Comparison of ENCODE assay signal across 1 cellular context in genomic region chr13:97892717-97893116, GRCh38.
TF ChIP-seq lines count a peak whose summit lies in the region.

No MANE protein-coding gene starts in this region.

TF ChIP-seq in H1, 55 proteins besides CTCF, POLR2A, EP300 and RAD21:
- no peak for TF ChIP-seq POLR2AphosphoS5 (IDR thresholded peaks at IDR 0.05; ENCODE audit: low read depth, low read length)
- no peak for TF ChIP-seq CHD7 (IDR thresholded peaks at IDR 0.05; ENCODE audit: insufficient replicate concordance, low read length)
- TF ChIP-seq BCL11A (IDR thresholded peaks at IDR 0.05; ENCODE audit: low read depth in 2 of 2, low read length in 2 of 2) = no peak
- no peak for TF ChIP-seq CREB1 (IDR thresholded peaks at IDR 0.05)
- TF ChIP-seq E2F6 (IDR thresholded peaks at IDR 0.05) = no peak
- TF ChIP-seq KDM4A (IDR thresholded peaks at IDR 0.05; ENCODE audit: low read depth, low read length, severe bottlenecking) = no peak
- no peak for TF ChIP-seq CHD2 (IDR thresholded peaks at IDR 0.05; ENCODE audit: low read length)
- no peak for TF ChIP-seq HDAC6 (IDR thresholded peaks at IDR 0.05; ENCODE audit: low read depth, low read length)
- no peak for TF ChIP-seq CTBP2 (IDR thresholded peaks at IDR 0.05; ENCODE audit: borderline replicate concordance, insufficient read depth, insufficient read length, low read length)
- TF ChIP-seq ATF2 (IDR thresholded peaks at IDR 0.05; ENCODE audit: low read length) = no peak
- TF ChIP-seq BRCA1 (IDR thresholded peaks at IDR 0.05; ENCODE audit: low read depth, low read length) = no peak
- TF ChIP-seq SUZ12 (IDR thresholded peaks at IDR 0.05; ENCODE audit: low read length) = no peak
- TF ChIP-seq ASH2L (IDR thresholded peaks at IDR 0.05; ENCODE audit: low read length) = no peak
